In genomic region chr2:45623120-45623519, GRCh38 we compare ENCODE assay signal across 1 cellular context.
TF ChIP-seq lines count a peak whose summit lies in the region.

No MANE protein-coding gene starts in this region.

TF ChIP-seq in HepG2, 621 proteins besides CTCF, POLR2A, EP300 and RAD21:
- TF ChIP-seq MIER2 (CRISPR knock-in tag; IDR thresholded peaks at IDR 0.05) = no peak
- TF ChIP-seq CEBPB (IDR thresholded peaks at IDR 0.05; ENCODE audit: borderline replicate concordance, low read depth, low read length) = peak; percentile 22; the same call in 1 of the 2 replicates
TF ChIP-seq in HepG2: peak in this region for 1.
